In the genomic region with DNA sequence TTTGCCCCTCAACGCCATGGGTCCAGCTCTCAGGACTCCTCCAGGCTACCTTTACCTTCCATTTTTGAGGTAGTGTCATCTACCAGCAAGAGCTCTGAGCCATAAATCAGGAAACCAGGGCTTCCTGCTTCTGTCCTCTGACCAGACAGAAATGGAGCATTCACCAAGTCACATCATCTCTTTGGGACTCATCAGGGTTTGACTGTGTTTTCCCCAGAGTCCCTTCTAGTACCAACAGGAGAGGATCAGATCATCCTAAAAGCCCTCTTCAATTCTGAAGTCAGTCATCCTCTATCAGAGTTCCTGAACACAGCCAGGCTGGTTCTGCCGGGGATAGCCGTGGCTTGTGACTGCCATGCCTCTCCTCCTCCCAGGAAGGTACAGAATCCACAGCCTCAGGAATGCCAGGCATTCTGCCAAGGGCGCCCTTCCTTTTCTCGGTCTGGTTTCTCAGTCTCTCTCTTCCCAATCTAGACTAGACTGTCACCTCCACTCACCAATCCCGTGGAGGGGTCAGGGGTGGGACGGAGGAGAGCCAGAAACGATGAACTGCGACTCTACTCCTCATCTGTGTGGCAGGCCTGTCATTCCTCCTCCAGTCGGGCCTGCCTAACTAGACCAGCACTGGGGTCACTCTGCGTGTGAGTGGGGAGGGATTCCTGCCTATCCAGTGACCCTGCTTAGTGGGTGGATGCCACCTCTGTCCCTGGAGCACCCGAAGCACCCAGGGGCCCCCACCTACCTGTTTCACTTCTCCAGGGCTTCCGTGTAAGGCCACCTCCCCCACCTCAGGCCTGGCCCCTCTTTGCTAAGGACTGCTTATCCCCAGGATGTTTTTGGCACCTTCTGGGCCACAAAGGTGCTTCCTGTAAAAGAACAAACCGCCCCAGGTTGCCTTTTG, we compare ENCODE assay signal across 8 cellular contexts. TPM values are rescaled to one million over a fixed set of nuclear protein-coding genes. Genes with fewer than 3 reads are reported as not detected.
A peak's percentile ranks its signal among the peaks of the same experiment; 100 is the strongest.
DNase-seq lines count a peak whose midpoint lies in the region; ATAC-seq and TF ChIP-seq lines count a peak whose summit lies in the region.

No MANE protein-coding gene starts in this region.

- TF ChIP-seq EP300 in stomach (IDR thresholded peaks at IDR 0.05): no peak

- H3K4me1 ChIP-seq in MM.1S (ENCODE audit: low read length): peaks cover 28% of the 10 kb centered on the region
- H3K4me1 ChIP-seq in stomach: peaks cover 41 to 67% (median 53%) of the 10 kb centered on the region in 4 donors

- no peak for TF ChIP-seq CTCF in MM.1S (IDR thresholded peaks at IDR 0.05; ENCODE audit: low read length)
- TF ChIP-seq CTCF in stomach (IDR thresholded peaks at IDR 0.05): no peak

- H3K9me3 ChIP-seq in MM.1S (replicated peaks; ENCODE audit: insufficient read depth, low read length): no peaks in the 10 kb centered on the region
- no peaks in the 10 kb centered on the region for H3K9me3 ChIP-seq in stomach

- H3K9me3 Mint-ChIP-seq in activated CD4-positive, alpha-beta T cell treated with anti-CD3 and anti-CD28 coated beads for 36 hours (ENCODE audit: low read depth): no peaks in the 10 kb centered on the region

- no peaks in the 10 kb centered on the region for H3K79me2 ChIP-seq in MM.1S (ENCODE audit: low read length)

- H3K9me2 ChIP-seq in MM.1S (replicated peaks; ENCODE audit: insufficient read depth, low read length): no peaks in the 10 kb centered on the region

- no peaks in the 10 kb centered on the region for H3K36me3 Mint-ChIP-seq in activated CD4-positive, alpha-beta T cell treated with anti-CD3 and anti-CD28 coated beads for 36 hours (ENCODE audit: low read depth)

- no peak overlapping the region for H3K27ac ChIP-seq in MM.1S (ENCODE audit: low read length)
- H3K27ac ChIP-seq in angular gyrus (ENCODE audit: low read depth, low read length): peak overlapping the region; percentile 95
- H3K27ac ChIP-seq in stomach: peak overlapping the region; percentile 76 to 92 (median 85)

- H3K36me3 ChIP-seq in MM.1S (replicated peaks; ENCODE audit: insufficient read depth, low read length) (no peaks in the 10 kb centered on the region), stomach (no peaks in the 10 kb centered on the region)

- peak overlapping the region; percentile 95 for H3K27ac Mint-ChIP-seq in activated CD4-positive, alpha-beta T cell treated with anti-CD3 and anti-CD28 coated beads for 36 hours

- CTCF ChIA-PET in activated CD4-positive, alpha-beta T cell treated with anti-CD3 and anti-CD28 coated beads for 36 hours (lab: Charles Lee): interaction anchor here (1.2 to 4.9 kb wide), 9 partner anchors 8 to 455 kb away, joined by 3 to 29 read pairs (median 8); no protein-coding TSS in a partner anchor

- no peaks in the 10 kb centered on the region for H3F3A ChIP-seq in MM.1S (ENCODE audit: insufficient read depth, low read length)

- H3K4me3 Mint-ChIP-seq in activated CD4-positive, alpha-beta T cell treated with anti-CD3 and anti-CD28 coated beads for 36 hours: peak overlapping the region; percentile 57

- H2AFZ ChIP-seq in MM.1S (ENCODE audit: low read length): peak overlapping the region; percentile 37

- peak; percentile 11 for ATAC-seq in activated CD4-positive, alpha-beta T cell treated with anti-CD3 and anti-CD28 coated beads for 36 hours
- no peak for ATAC-seq in GM18873 (IDR thresholded peaks at IDR 0.05; ENCODE audit: low FRiP score, unreplicated experiment)

- H3K27me3 Mint-ChIP-seq in activated CD4-positive, alpha-beta T cell treated with anti-CD3 and anti-CD28 coated beads for 36 hours: no peaks in the 10 kb centered on the region

- peak; percentile 69 for DNase-seq in activated CD4-positive, alpha-beta T cell treated with anti-CD3 and anti-CD28 coated beads for 36 hours
- DNase-seq in activated CD4-positive, alpha-beta T cell treated with anti-CD3 and anti-CD28 coated beads, Interleukin-2, amount 50 U/mL, for 1 hour: no peak
- DNase-seq in MM.1S (no peak), kidney tubule cell (ENCODE audit: low spot score) (peak; percentile 95), stomach (peak; percentile 75), NCI-H510A (lab: John Stamatoyannopoulos, UW) (no peak)

- H3K4me2 ChIP-seq in MM.1S (ENCODE audit: low read depth, low read length): 0 out of 2 replicates have a peak overlapping the region, but pooled peaks have one; percentile 1

- H3K27me3 ChIP-seq in MM.1S (replicated peaks; ENCODE audit: insufficient read depth, low read length) (no peaks in the 10 kb centered on the region), stomach (no peaks in the 10 kb centered on the region)

- WGBS in stomach, 5 donors: 41 to 57% (median 44%) methylated on average over 14 of the region's 14 CpGs

- H3K9ac ChIP-seq in MM.1S (ENCODE audit: low read length): no peak overlapping the region

- POLR2A ChIA-PET in activated CD4-positive, alpha-beta T cell treated with anti-CD3 and anti-CD28 coated beads for 36 hours (lab: Charles Lee): interaction anchor here (1.0 to 4.7 kb wide), 5 partner anchors 14 to 41 kb away, joined by 3 to 35 read pairs (median 3); no protein-coding TSS in a partner anchor

- peaks cover 70% of the 10 kb centered on the region for H3K4me1 Mint-ChIP-seq in activated CD4-positive, alpha-beta T cell treated with anti-CD3 and anti-CD28 coated beads for 36 hours

- H3K4me3 ChIP-seq in MM.1S (ENCODE audit: low read length) (no peak overlapping the region), stomach (no peak overlapping the region)

- H4K20me1 ChIP-seq in MM.1S (ENCODE audit: insufficient read depth, low read length): no peaks in the 10 kb centered on the region

- no peak for TF ChIP-seq POLR2A in stomach (IDR thresholded peaks at IDR 0.05)

- intact Hi-C loops in activated CD4-positive, alpha-beta T cell treated with anti-CD3 and anti-CD28 coated beads for 36 hours (cut with DNase I, micrococcal nuclease): loop anchor here (1.0 to 5.0 kb wide), 14 partner anchors 26 to 647 kb away; a partner anchor contains a TSS
- intact Hi-C loops in stomach (cut with DNase I; ENCODE audit: low total_unique reads): loop anchor here (5.0 kb wide), 1 partner anchor 107 kb away; no protein-coding TSS in a partner anchor

RNA-seq across cellular contexts. Expression of a gene that starts 30.9 kb away (rescaled TPM):
- 100 to 1,000 TPM; 163 to 215 TPM for total RNA-seq in activated CD4-positive, alpha-beta T cell treated with anti-CD3 and anti-CD28 coated beads for 36 hours
- total RNA-seq in stomach: 100 to 1,000 TPM in 4 of 5 donors, 10 to 100 TPM in 1; 63.1 to 484 (median 434) TPM
- polyA plus RNA-seq in stomach: 10 to 100 TPM; 14.0 to 74.3 (median 28.9) TPM

Comparison
In these comparisons a context has a peak if more than half of its experiments do, and no peak if none do; other contexts are left out.
1. DNase-seq: peak in activated CD4-positive, alpha-beta T cell treated with anti-CD3 and anti-CD28 coated beads for 36 hours (single experiment), kidney tubule cell (single experiment) and stomach (single experiment); none in activated CD4-positive, alpha-beta T cell treated with anti-CD3 and anti-CD28 coated beads, Interleukin-2, amount 50 U/mL, for 1 hour (single experiment), MM.1S (single experiment) and NCI-H510A (single experiment).